14 cellular contexts compared by ENCODE assay signal in the genomic region with DNA sequence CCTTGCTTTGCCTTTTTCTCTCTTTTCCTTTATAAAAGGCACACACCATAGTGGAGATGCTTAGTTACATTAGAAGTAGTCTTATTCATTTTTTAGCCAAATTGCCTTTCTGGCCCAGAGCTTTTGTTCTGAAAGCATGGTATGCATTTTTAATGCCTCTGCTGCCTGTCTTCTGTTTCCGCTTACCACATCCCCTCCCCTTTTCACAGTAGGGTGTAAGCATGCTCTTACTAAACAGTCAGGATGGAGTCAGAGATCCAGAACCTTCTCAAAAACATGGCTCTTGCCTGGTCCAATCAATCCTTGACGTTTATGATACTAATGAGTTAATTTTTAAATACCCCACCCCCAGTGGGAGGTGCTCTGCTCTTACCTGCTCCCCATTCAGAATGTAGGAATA. TPM values are rescaled to one million over a fixed set of nuclear protein-coding genes. Genes with fewer than 3 reads are reported as not detected.
"Had no signal": no experiment of that assay in that cellular context is flagged by ENCODE, and none has a peak within 500 bp of the region (broad histone marks: within the 10 kb centered on the region; RNA-seq: fewer than 3 reads in every experiment).

No MANE protein-coding gene starts in this region.

- ATAC-seq: mucosa of descending colon, natural killer cell had no signal

- DNase-seq: activated CD4-positive, alpha-beta T cell treated with anti-CD3 and anti-CD28 coated beads for 1 hour; left ventricle myocardium inferior; mucosa of descending colon; natural killer cell; stimulated activated CD4-positive, alpha-beta T cell treated with anti-CD3 and anti-CD28 coated beads, Interleukin-1b, Interleukin-23, amount 100 ng/mL, for 48 hours; T-helper 9 cell had no signal

- H3K9me3 Mint-ChIP-seq: natural killer cell had no signal

- H3K9me3 ChIP-seq: left ventricle myocardium inferior, mucosa of descending colon, thoracic aorta had no signal

- H3K27ac Mint-ChIP-seq: natural killer cell had no signal

- H3K4me3 ChIP-seq: cardiac muscle cell, hepatocyte, left ventricle myocardium inferior, mucosa of descending colon, thoracic aorta had no signal

- H3K27me3 ChIP-seq: cardiac muscle cell, hepatocyte had no signal

- H3K4me1 Mint-ChIP-seq: natural killer cell had no signal

- H3K27ac ChIP-seq: cardiac muscle cell, hepatocyte, left ventricle myocardium inferior, thoracic aorta had no signal

- H3K4me3 Mint-ChIP-seq: natural killer cell had no signal

- H3K36me3 ChIP-seq: cardiac muscle cell, thoracic aorta had no signal

RNA-seq across cellular contexts. Expression of a gene that starts 22.5 kb away (rescaled TPM):
- total RNA-seq: astrocyte, cardiac muscle cell, hepatocyte, kidney epithelial cell, left ventricle myocardium inferior, mucosa of descending colon, natural killer cell, renal cortical epithelial cell, SK-MEL-5, thoracic aorta had no signal
- polyA plus RNA-seq: cardiac muscle cell, esophagus, hepatocyte had no signal
